20 cellular contexts compared by ENCODE assay signal in genomic region chr2:221166283-221166682, GRCh38.
A peak's percentile ranks its signal among the peaks of the same experiment; 100 is the strongest.
DNase-seq lines count a peak whose midpoint lies in the region; ATAC-seq and TF ChIP-seq lines count a peak whose summit lies in the region.
"Had no signal": no experiment of that assay in that cellular context is flagged by ENCODE, and none has a peak within 500 bp of the region (broad histone marks: within the 10 kb centered on the region; RNA-seq: fewer than 3 reads in every experiment).

No MANE protein-coding gene starts in this region.

- no peaks in the 10 kb centered on the region for H3K79me2 ChIP-seq in OCI-LY3 (ENCODE audit: low read length)

- TF ChIP-seq CTCF in HFF-Myc (IDR thresholded peaks at IDR 0.05; ENCODE audit: low read depth, low read length, missing control alignments) (no peak), OCI-LY3 (IDR thresholded peaks at IDR 0.05; ENCODE audit: low read depth, low read length) (no peak), gastroesophageal sphincter (IDR thresholded peaks at IDR 0.05) (no peak), tibial nerve (IDR thresholded peaks at IDR 0.05) (no peak)

- no peaks in the 10 kb centered on the region for H3K27me3 ChIP-seq in OCI-LY3 (ENCODE audit: low read depth, low read length)
- H3K27me3 ChIP-seq in gastroesophageal sphincter: no peaks in the 10 kb centered on the region
- H3K27me3 ChIP-seq in tibial nerve: no peaks in the 10 kb centered on the region
- H3K27me3 ChIP-seq: pancreas, tibial artery had no signal

- peak; percentile 20 for DNase-seq in HFF-Myc (ENCODE audit: extremely low read depth, low read depth)
- peak; percentile 10 to 12 for DNase-seq in tibial nerve (ENCODE audit: low spot score in 2 of 2)
- no peak for DNase-seq in NCI-H1092 (lab: John Stamatoyannopoulos, UW)
- DNase-seq: activated naive CD8-positive, alpha-beta T cell treated with anti-CD3 and anti-CD28 coated beads for 36 hours; activated T-cell treated with anti-CD3 and anti-CD28 coated beads, Interleukin-2, amount 50 U/mL, for 1 hour; CD4-positive, CD25-positive, alpha-beta regulatory T cell; effector CD8-positive, alpha-beta T cell; Kasumi-1; left colon; mucosa of descending colon; NCI-H146; pancreas; PC-3; tibial artery had no signal

- no peak overlapping the region for H3K9ac ChIP-seq in OCI-LY3 (ENCODE audit: low read length)

- H3K27ac ChIP-seq in OCI-LY3 (ENCODE audit: low read length) (no peak overlapping the region), gastroesophageal sphincter (no peak overlapping the region), tibial nerve (no peak overlapping the region)
- H3K27ac ChIP-seq: pancreas, skin epidermis, tibial artery had no signal

- TF ChIP-seq EP300 in gastroesophageal sphincter (IDR thresholded peaks at IDR 0.05): no peak
- TF ChIP-seq EP300 in tibial nerve (IDR thresholded peaks at IDR 0.05): peak in 1 of 2 donors; percentile 52

- H4K20me1 ChIP-seq in OCI-LY3 (ENCODE audit: insufficient read depth, low read length): no peaks in the 10 kb centered on the region

- WGBS in gastroesophageal sphincter (ENCODE audit: low coverage in 1 of 2), 2 donors: 67 to 72% methylated on average over 4 to 7 of the region's 7 CpGs
- WGBS in tibial nerve, 2 donors: 63 to 65% methylated on average over 7 of the region's 7 CpGs

- ATAC-seq in gastroesophageal sphincter: peak; percentile 31
- ATAC-seq in HG02798 (IDR thresholded peaks at IDR 0.05; ENCODE audit: poor library complexity, unreplicated experiment): no peak
- ATAC-seq in GM19324 (IDR thresholded peaks at IDR 0.05; ENCODE audit: low FRiP score, unreplicated experiment): no peak
- ATAC-seq: left colon, mucosa of descending colon, pancreas, PC-3, SK-N-SH treated with all-trans-retinoic acid at 6 μM for 48 hours had no signal

- H3K4me3 ChIP-seq in HFF-Myc (replicated peaks; ENCODE audit: low read depth, low read length) (no peak overlapping the region), OCI-LY3 (ENCODE audit: low read length) (no peak overlapping the region), gastroesophageal sphincter (no peak overlapping the region), tibial nerve (no peak overlapping the region)
- H3K4me3 ChIP-seq: mucosa of descending colon, pancreas, skin epidermis, tibial artery had no signal

- H3K36me3 ChIP-seq in OCI-LY3 (replicated peaks; ENCODE audit: low read depth, low read length) (no peaks in the 10 kb centered on the region), gastroesophageal sphincter (no peaks in the 10 kb centered on the region), tibial nerve (no peaks in the 10 kb centered on the region)
- H3K36me3 ChIP-seq: pancreas, tibial artery had no signal

- H3K4me1 ChIP-seq in OCI-LY3 (ENCODE audit: low read length) (peaks cover 16% of the 10 kb centered on the region), gastroesophageal sphincter (no peaks in the 10 kb centered on the region), tibial nerve (peaks cover 0 to 8% (median 0%) of the 10 kb centered on the region in 4 donors)
- H3K4me1 ChIP-seq: pancreas, tibial artery had no signal

- H2AFZ ChIP-seq in OCI-LY3 (ENCODE audit: low read depth, low read length): peak overlapping the region; percentile 42

- H3K4me2 ChIP-seq in OCI-LY3 (ENCODE audit: low read length): peak overlapping the region; percentile 18; the same call in 1 of the 2 replicates

- no peak for TF ChIP-seq POLR2A in gastroesophageal sphincter (IDR thresholded peaks at IDR 0.05)
- no peak for TF ChIP-seq POLR2A in tibial nerve (IDR thresholded peaks at IDR 0.05)

- H3K9me3 ChIP-seq in OCI-LY3 (ENCODE audit: insufficient read depth, low read length) (no peaks in the 10 kb centered on the region), gastroesophageal sphincter (no peaks in the 10 kb centered on the region), tibial nerve (no peaks in the 10 kb centered on the region)
- H3K9me3 ChIP-seq: mucosa of descending colon, pancreas, tibial artery had no signal
